In the genomic region with DNA sequence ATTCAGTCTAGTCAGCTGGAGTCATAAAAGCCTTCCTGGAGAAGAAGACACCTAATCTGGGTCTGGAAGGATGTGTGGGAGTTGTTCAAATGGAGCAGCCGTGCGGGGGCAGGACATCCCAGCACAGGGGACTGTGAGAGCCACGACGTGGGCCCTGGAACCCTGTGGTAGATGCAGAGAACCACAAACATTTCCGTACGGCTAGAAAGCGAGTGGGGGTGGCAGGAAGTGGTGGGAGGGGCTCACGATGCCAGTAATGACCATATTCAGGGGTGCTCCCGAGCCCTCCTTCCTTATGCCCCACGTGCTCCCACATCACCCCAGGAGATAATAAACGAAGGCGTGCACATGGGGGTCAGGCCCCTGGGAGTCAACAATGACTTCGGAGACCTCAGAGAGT, we compare ENCODE assay signal across 1 cellular context.
TF ChIP-seq lines count a peak whose summit lies in the region.

No MANE protein-coding gene starts in this region.

TF ChIP-seq in GM23338, 12 proteins besides CTCF, POLR2A, EP300 and RAD21 (continued from another document):
- TF ChIP-seq, protein P1, sequence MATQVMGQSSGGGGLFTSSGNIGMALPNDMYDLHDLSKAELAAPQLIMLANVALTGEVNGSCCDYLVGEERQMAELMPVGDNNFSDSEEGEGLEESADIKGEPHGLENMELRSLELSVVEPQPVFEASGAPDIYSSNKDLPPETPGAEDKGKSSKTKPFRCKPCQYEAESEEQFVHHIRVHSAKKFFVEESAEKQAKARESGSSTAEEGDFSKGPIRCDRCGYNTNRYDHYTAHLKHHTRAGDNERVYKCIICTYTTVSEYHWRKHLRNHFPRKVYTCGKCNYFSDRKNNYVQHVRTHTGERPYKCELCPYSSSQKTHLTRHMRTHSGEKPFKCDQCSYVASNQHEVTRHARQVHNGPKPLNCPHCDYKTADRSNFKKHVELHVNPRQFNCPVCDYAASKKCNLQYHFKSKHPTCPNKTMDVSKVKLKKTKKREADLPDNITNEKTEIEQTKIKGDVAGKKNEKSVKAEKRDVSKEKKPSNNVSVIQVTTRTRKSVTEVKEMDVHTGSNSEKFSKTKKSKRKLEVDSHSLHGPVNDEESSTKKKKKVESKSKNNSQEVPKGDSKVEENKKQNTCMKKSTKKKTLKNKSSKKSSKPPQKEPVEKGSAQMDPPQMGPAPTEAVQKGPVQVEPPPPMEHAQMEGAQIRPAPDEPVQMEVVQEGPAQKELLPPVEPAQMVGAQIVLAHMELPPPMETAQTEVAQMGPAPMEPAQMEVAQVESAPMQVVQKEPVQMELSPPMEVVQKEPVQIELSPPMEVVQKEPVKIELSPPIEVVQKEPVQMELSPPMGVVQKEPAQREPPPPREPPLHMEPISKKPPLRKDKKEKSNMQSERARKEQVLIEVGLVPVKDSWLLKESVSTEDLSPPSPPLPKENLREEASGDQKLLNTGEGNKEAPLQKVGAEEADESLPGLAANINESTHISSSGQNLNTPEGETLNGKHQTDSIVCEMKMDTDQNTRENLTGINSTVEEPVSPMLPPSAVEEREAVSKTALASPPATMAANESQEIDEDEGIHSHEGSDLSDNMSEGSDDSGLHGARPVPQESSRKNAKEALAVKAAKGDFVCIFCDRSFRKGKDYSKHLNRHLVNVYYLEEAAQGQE (IDR thresholded peaks at IDR 0.05; ENCODE audit: unreplicated experiment) = no peak
- no peak for TF ChIP-seq ZNF114 (CRISPR knock-in tag; IDR thresholded peaks at IDR 0.05)
- TF ChIP-seq, protein P2, sequence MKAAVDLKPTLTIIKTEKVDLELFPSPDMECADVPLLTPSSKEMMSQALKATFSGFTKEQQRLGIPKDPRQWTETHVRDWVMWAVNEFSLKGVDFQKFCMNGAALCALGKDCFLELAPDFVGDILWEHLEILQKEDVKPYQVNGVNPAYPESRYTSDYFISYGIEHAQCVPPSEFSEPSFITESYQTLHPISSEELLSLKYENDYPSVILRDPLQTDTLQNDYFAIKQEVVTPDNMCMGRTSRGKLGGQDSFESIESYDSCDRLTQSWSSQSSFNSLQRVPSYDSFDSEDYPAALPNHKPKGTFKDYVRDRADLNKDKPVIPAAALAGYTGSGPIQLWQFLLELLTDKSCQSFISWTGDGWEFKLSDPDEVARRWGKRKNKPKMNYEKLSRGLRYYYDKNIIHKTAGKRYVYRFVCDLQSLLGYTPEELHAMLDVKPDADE (IDR thresholded peaks at IDR 0.05) = no peak
- no peak for TF ChIP-seq JUNB (IDR thresholded peaks at IDR 0.05; ENCODE audit: unreplicated experiment)
- no peak for TF ChIP-seq EZH2 (IDR thresholded peaks at IDR 0.05; ENCODE audit: low read depth, unreplicated experiment)
- no peak for TF ChIP-seq STAT1 (IDR thresholded peaks at IDR 0.05; ENCODE audit: unreplicated experiment)
